In genomic region chr4:15004701-15005301, GRCh38 we compare ENCODE assay signal across 8 cellular contexts. TPM values are rescaled to one million over a fixed set of nuclear protein-coding genes. Genes with fewer than 3 reads are reported as not detected.
DNase-seq lines count a peak whose midpoint lies in the region; ATAC-seq and TF ChIP-seq lines count a peak whose summit lies in the region.

No MANE protein-coding gene starts in this region.

- H3K9me3 ChIP-seq in DND-41 (ENCODE audit: insufficient read depth, low read length, severe bottlenecking) (no peaks in the 10 kb centered on the region), right cardiac atrium (ENCODE audit: control insufficient read depth, low read length) (no peaks in the 10 kb centered on the region)

- H3K79me2 ChIP-seq in DND-41 (ENCODE audit: insufficient read depth, low read length) = no peaks in the 10 kb centered on the region

- H3K27ac ChIP-seq in DND-41 (ENCODE audit: low read length) = no peak overlapping the region
- H3K27ac ChIP-seq in right cardiac atrium (ENCODE audit: low read length) = peak overlapping the region; percentile 99

- H3K4me1 Mint-ChIP-seq in progenitor cell of endocrine pancreas (ENCODE audit: low read depth) = peaks cover 11% of the 10 kb centered on the region

- H2AFZ ChIP-seq in DND-41 (ENCODE audit: low read depth, low read length) = no peak overlapping the region

- peak overlapping the region; percentile 94 for H3K4me2 ChIP-seq in DND-41 (ENCODE audit: insufficient read depth, low read length)

- peak overlapping the region; percentile 82 for H3K9ac ChIP-seq in DND-41 (ENCODE audit: low read depth, low read length)

- H3K4me1 ChIP-seq in DND-41 (ENCODE audit: insufficient read depth, low read length) = peaks cover 25% of the 10 kb centered on the region
- H3K4me1 ChIP-seq in right cardiac atrium (ENCODE audit: control insufficient read depth, insufficient read depth, low read length) = no peaks in the 10 kb centered on the region

- peaks cover 16% of the 10 kb centered on the region for H3K27me3 Mint-ChIP-seq in progenitor cell of endocrine pancreas

- no peaks in the 10 kb centered on the region for H3K9me3 Mint-ChIP-seq in progenitor cell of endocrine pancreas (ENCODE audit: low read depth)

- H3K4me3 Mint-ChIP-seq in progenitor cell of endocrine pancreas (ENCODE audit: low read depth) = peak overlapping the region; percentile 83

- WGBS in right cardiac atrium = under 1% methylated on average over 46 of the region's 46 CpGs

- H3K4me3 ChIP-seq in DND-41 (ENCODE audit: low read depth in 1 of 2, low read length in 2 of 2) (peak overlapping the region in 1 of 2 experiments; percentile 95; a peak in 3 of 4 replicates), right cardiac atrium (ENCODE audit: low read length) (peak overlapping the region; percentile 93)

- H3K36me3 ChIP-seq in DND-41 (ENCODE audit: insufficient read depth, low read length) = no peaks in the 10 kb centered on the region

- intact Hi-C loops in right cardiac atrium (cut with DNase I) = loop anchor here in 1 of 4 donors (5.0 kb wide), 1 partner anchor 88 kb away; no protein-coding TSS in a partner anchor

- ATAC-seq in DND-41 (ENCODE audit: insufficient read depth, low read depth) (no peak), HG02981 (IDR thresholded peaks at IDR 0.05; ENCODE audit: unreplicated experiment) (peak; percentile 0), right cardiac atrium (peak; percentile 43 to 54), HG03469 (IDR thresholded peaks at IDR 0.05; ENCODE audit: unreplicated experiment) (no peak), HG03139 (IDR thresholded peaks at IDR 0.05; ENCODE audit: unreplicated experiment) (no peak)

- H3K27ac Mint-ChIP-seq in progenitor cell of endocrine pancreas = peak overlapping the region; percentile 92

- peaks cover 4% of the 10 kb centered on the region; the same call in 1 of the 2 replicates for H4K20me1 ChIP-seq in DND-41 (ENCODE audit: insufficient read depth, low read length)

- peaks cover 44% of the 10 kb centered on the region for H3K27me3 ChIP-seq in DND-41 (ENCODE audit: insufficient read depth, low read length, poor library complexity)
- H3K27me3 ChIP-seq in right cardiac atrium (ENCODE audit: control insufficient read depth, insufficient read depth) = no peaks in the 10 kb centered on the region

- TF ChIP-seq CTCF in DND-41 (IDR thresholded peaks at IDR 0.05; ENCODE audit: borderline replicate concordance, extremely low read depth, low read length, poor library complexity, severe bottlenecking) = no peak
- no peak for TF ChIP-seq CTCF in progenitor cell of endocrine pancreas (IDR thresholded peaks at IDR 0.05; ENCODE audit: unreplicated experiment)

- H3K36me3 Mint-ChIP-seq in progenitor cell of endocrine pancreas (ENCODE audit: insufficient read depth) = no peaks in the 10 kb centered on the region

- no peak for DNase-seq in DND-41
- DNase-seq in T follicular helper cell (ENCODE audit: low read depth) = peak; percentile 5
- peak in 56 of 58 donors; percentile 7 to 77 (median 48) for DNase-seq in anterior cingulate cortex (lab: John Stamatoyannopoulos, UW)
- DNase-seq in right cardiac atrium = peak; percentile 89 to 95 (median 95)
- peak; percentile 38 for DNase-seq in progenitor cell of endocrine pancreas (ENCODE audit: low spot score, unreplicated experiment)

RNA-seq across cellular contexts. Expression of gene CPEB2, which starts 2.5 kb away (rescaled TPM):
- total RNA-seq in right cardiac atrium = 10 to 100 TPM; 12.7 to 18.3 (median 14.2) TPM
- 5.3 TPM for polyA plus RNA-seq in right cardiac atrium
- 3.5 and 4.6 TPM in 2 replicates for total RNA-seq in progenitor cell of endocrine pancreas

Comparison
In these comparisons a context has a peak if more than half of its experiments do, and no peak if none do; other contexts are left out.
1. ATAC-seq: peak in HG02981 (single experiment) and right cardiac atrium (2 of 2); none in DND-41 (single experiment), HG03469 (single experiment) and HG03139 (single experiment).